1 cellular context compared by ENCODE assay signal in the genomic region with DNA sequence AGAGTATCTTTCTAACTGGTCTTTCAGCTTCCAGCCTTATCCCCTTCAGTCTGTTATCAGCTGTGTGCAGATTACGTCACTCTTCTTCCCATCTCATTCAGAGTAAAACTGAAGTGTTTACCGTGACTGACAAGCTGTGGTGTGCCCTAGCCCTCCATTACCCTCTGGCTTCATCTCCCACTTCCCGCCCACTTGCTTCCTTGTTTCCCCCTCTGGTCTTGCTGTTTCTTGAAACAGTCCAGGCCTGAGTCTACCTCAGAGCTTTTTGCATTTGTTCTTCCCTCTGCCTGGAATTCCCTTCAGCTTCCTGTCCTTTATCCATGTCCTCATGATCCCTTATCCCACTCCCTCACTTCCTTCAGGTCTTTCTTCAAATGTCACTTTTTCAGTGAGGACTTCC.
TF ChIP-seq lines count a peak whose summit lies in the region.

No MANE protein-coding gene starts in this region.

TF ChIP-seq in GM23338, 12 proteins besides CTCF, POLR2A, EP300 and RAD21 (continued from another document):
- TF ChIP-seq, protein P1, sequence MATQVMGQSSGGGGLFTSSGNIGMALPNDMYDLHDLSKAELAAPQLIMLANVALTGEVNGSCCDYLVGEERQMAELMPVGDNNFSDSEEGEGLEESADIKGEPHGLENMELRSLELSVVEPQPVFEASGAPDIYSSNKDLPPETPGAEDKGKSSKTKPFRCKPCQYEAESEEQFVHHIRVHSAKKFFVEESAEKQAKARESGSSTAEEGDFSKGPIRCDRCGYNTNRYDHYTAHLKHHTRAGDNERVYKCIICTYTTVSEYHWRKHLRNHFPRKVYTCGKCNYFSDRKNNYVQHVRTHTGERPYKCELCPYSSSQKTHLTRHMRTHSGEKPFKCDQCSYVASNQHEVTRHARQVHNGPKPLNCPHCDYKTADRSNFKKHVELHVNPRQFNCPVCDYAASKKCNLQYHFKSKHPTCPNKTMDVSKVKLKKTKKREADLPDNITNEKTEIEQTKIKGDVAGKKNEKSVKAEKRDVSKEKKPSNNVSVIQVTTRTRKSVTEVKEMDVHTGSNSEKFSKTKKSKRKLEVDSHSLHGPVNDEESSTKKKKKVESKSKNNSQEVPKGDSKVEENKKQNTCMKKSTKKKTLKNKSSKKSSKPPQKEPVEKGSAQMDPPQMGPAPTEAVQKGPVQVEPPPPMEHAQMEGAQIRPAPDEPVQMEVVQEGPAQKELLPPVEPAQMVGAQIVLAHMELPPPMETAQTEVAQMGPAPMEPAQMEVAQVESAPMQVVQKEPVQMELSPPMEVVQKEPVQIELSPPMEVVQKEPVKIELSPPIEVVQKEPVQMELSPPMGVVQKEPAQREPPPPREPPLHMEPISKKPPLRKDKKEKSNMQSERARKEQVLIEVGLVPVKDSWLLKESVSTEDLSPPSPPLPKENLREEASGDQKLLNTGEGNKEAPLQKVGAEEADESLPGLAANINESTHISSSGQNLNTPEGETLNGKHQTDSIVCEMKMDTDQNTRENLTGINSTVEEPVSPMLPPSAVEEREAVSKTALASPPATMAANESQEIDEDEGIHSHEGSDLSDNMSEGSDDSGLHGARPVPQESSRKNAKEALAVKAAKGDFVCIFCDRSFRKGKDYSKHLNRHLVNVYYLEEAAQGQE (IDR thresholded peaks at IDR 0.05; ENCODE audit: unreplicated experiment): no peak
- TF ChIP-seq STAT1 (IDR thresholded peaks at IDR 0.05; ENCODE audit: unreplicated experiment) (no peak), EZH2 (IDR thresholded peaks at IDR 0.05; ENCODE audit: low read depth, unreplicated experiment) (no peak)
- TF ChIP-seq, protein P2, sequence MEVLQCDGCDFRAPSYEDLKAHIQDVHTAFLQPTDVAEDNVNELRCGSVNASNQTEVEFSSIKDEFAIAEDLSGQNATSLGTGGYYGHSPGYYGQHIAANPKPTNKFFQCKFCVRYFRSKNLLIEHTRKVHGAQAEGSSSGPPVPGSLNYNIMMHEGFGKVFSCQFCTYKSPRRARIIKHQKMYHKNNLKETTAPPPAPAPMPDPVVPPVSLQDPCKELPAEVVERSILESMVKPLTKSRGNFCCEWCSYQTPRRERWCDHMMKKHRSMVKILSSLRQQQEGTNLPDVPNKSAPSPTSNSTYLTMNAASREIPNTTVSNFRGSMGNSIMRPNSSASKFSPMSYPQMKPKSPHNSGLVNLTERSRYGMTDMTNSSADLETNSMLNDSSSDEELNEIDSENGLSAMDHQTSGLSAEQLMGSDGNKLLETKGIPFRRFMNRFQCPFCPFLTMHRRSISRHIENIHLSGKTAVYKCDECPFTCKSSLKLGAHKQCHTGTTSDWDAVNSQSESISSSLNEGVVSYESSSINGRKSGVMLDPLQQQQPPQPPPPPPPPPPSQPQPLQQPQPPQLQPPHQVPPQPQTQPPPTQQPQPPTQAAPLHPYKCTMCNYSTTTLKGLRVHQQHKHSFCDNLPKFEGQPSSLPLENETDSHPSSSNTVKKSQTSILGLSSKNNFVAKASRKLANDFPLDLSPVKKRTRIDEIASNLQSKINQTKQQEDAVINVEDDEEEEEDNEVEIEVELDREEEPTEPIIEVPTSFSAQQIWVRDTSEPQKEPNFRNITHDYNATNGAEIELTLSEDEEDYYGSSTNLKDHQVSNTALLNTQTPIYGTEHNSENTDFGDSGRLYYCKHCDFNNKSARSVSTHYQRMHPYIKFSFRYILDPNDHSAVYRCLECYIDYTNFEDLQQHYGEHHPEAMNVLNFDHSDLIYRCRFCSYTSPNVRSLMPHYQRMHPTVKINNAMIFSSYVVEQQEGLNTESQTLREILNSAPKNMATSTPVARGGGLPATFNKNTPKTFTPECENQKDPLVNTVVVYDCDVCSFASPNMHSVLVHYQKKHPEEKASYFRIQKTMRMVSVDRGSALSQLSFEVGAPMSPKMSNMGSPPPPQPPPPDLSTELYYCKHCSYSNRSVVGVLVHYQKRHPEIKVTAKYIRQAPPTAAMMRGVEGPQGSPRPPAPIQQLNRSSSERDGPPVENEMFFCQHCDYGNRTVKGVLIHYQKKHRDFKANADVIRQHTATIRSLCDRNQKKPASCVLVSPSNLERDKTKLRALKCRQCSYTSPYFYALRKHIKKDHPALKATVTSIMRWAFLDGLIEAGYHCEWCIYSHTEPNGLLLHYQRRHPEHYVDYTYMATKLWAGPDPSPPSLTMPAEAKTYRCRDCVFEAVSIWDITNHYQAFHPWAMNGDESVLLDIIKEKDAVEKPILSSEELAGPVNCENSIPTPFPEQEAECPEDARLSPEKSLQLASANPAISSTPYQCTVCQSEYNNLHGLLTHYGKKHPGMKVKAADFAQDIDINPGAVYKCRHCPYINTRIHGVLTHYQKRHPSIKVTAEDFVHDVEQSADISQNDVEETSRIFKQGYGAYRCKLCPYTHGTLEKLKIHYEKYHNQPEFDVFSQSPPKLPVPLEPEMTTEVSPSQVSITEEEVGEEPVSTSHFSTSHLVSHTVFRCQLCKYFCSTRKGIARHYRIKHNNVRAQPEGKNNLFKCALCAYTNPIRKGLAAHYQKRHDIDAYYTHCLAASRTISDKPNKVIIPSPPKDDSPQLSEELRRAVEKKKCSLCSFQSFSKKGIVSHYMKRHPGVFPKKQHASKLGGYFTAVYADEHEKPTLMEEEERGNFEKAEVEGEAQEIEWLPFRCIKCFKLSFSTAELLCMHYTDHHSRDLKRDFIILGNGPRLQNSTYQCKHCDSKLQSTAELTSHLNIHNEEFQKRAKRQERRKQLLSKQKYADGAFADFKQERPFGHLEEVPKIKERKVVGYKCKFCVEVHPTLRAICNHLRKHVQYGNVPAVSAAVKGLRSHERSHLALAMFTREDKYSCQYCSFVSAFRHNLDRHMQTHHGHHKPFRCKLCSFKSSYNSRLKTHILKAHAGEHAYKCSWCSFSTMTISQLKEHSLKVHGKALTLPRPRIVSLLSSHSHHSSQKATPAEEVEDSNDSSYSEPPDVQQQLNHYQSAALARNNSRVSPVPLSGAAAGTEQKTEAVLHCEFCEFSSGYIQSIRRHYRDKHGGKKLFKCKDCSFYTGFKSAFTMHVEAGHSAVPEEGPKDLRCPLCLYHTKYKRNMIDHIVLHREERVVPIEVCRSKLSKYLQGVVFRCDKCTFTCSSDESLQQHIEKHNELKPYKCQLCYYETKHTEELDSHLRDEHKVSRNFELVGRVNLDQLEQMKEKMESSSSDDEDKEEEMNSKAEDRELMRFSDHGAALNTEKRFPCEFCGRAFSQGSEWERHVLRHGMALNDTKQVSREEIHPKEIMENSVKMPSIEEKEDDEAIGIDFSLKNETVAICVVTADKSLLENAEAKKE (CRISPR knock-in tag; IDR thresholded peaks at IDR 0.05): no peak
